Comparison of ENCODE assay signal across 22 cellular contexts in genomic region chr12:12138203-12139154, GRCh38.
DNase-seq lines count a peak whose midpoint lies in the region; ATAC-seq, FAIRE-seq and TF ChIP-seq lines count a peak whose summit lies in the region.
"Had no signal": no experiment of that assay in that cellular context is flagged by ENCODE, and none has a peak within 500 bp of the region (broad histone marks: within the 10 kb centered on the region; RNA-seq: fewer than 3 reads in every experiment).

No MANE protein-coding gene starts in this region.

- no peaks in the 10 kb centered on the region for H3K27me3 ChIP-seq in liver (ENCODE audit: control insufficient read depth in 4 of 4, insufficient read depth in 4 of 4, low read length in 3 of 4)
- no peaks in the 10 kb centered on the region for H3K27me3 ChIP-seq in HepG2 (ENCODE audit: control insufficient read depth in 1 of 2, insufficient read depth in 2 of 2, low read length in 2 of 2)
- H3K27me3 ChIP-seq in upper lobe of right lung, result no peaks in the 10 kb centered on the region
- H3K27me3 ChIP-seq: BE2C, Peyer's patch, SJCRH30 had no signal

- TF ChIP-seq RAD21 in liver (IDR thresholded peaks at IDR 0.05), result peak in 1 of 2 donors; percentile 5
- TF ChIP-seq RAD21 in HepG2 (CRISPR knock-in tag; IDR thresholded peaks at IDR 0.05), result no peak

- ATAC-seq in HepG2, result no peak
- ATAC-seq in left lobe of liver, result peak; percentile 66
- no peak for ATAC-seq in upper lobe of right lung
- ATAC-seq: GM12878, HCT116 had no signal

- no peak overlapping the region for H3K4me2 ChIP-seq in HepG2 (ENCODE audit: low read depth, low read length)

- no peaks in the 10 kb centered on the region for H3K79me2 ChIP-seq in HepG2 (ENCODE audit: insufficient read depth, low read length)

- no peak for DNase-seq in HepG2 (ENCODE audit: low spot score)
- peak; percentile 0 for DNase-seq in epithelial cell of prostate (ENCODE audit: low read depth, low spot score)
- DNase-seq in left lobe of liver (ENCODE audit: low spot score), result no peak
- no peak for DNase-seq in activated CD4-positive, alpha-beta T cell treated with anti-CD3 and anti-CD28 coated beads for 4 hours
- DNase-seq in NCI-H1092 treated with DMSO at 0.1 percent for 48 hours (lab: John Stamatoyannopoulos, UW), result no peak
- no peak for DNase-seq in A172 (ENCODE audit: low spot score)
- DNase-seq in upper lobe of right lung, result no peak
- DNase-seq: BE2C, DMS 273 treated with DMSO at 0.1 percent for 48 hours, DND-41, KG1, NCI-H1105, NCI-H2171, NCI-H345, NCI-H524, Peyer's patch, SJCRH30 had no signal

- no peak overlapping the region for H2AFZ ChIP-seq in HepG2 (ENCODE audit: low read length)

- TF ChIP-seq POLR2A in HepG2 (IDR thresholded peaks at IDR 0.05; ENCODE audit: insufficient read depth in 1 of 2, low read depth in 2 of 2, low read length in 2 of 2), result no peak

- intact Hi-C loops in HepG2 (cut with micrococcal nuclease; ENCODE audit: unreplicated experiment), result no loop called here
- intact Hi-C loops in upper lobe of right lung (cut with DNase I), result no loop called here

- H3K27ac ChIP-seq in liver (ENCODE audit: low read depth in 1 of 2, low read length in 2 of 2), result no peak overlapping the region
- H3K27ac ChIP-seq in HepG2 (ENCODE audit: extremely low read length, insufficient read depth, low read length), result no peak overlapping the region
- no peak overlapping the region for H3K27ac ChIP-seq in epithelial cell of prostate
- H3K27ac ChIP-seq in upper lobe of right lung, result no peak overlapping the region
- H3K27ac ChIP-seq: Peyer's patch, SJCRH30 had no signal

- in situ Hi-C loops in HepG2 (cut with HindIII; ENCODE audit: extremely low pct_ligation_motif_present, low pct_unique_long_range_greater_than_20kb), result no loop called here

- no peaks in the 10 kb centered on the region for H4K20me1 ChIP-seq in HepG2 (ENCODE audit: insufficient read depth, low read length)

- H3K4me1 ChIP-seq in liver (ENCODE audit: control insufficient read depth in 4 of 4, insufficient read depth in 4 of 4, low read length in 3 of 4), result peaks cover 0 to 10% (median 3%) of the 10 kb centered on the region in 4 donors
- peaks cover 9% of the 10 kb centered on the region; the same call in 1 of the 2 replicates for H3K4me1 ChIP-seq in HepG2 (ENCODE audit: insufficient read depth, low read length)
- no peaks in the 10 kb centered on the region for H3K4me1 ChIP-seq in upper lobe of right lung
- H3K4me1 ChIP-seq: BE2C, Peyer's patch, SJCRH30 had no signal

- 53% methylated on average over 3 of the region's 3 CpGs for WGBS in liver
- 71% methylated on average over 3 of the region's 3 CpGs for WGBS in HepG2 (ENCODE audit: low lambda C conversion rate)

- TF ChIP-seq CTCF in liver (IDR thresholded peaks at IDR 0.05; ENCODE audit: low read depth, low read length, missing input control) (no peak), HepG2 (CRISPR knock-in tag; IDR thresholded peaks at IDR 0.05) (no peak), upper lobe of right lung (IDR thresholded peaks at IDR 0.05) (no peak)

- CTCF ChIA-PET in HepG2 (lab: Yijun Ruan, JAX; ENCODE audit: low intra/inter-chr PET ratio, low total read pairs), result no interaction called here

- no peaks in the 10 kb centered on the region for H3K9me3 ChIP-seq in liver (ENCODE audit: control insufficient read depth in 4 of 4, low read length in 3 of 4)
- H3K9me3 ChIP-seq in HepG2 (ENCODE audit: low read length), result no peaks in the 10 kb centered on the region
- no peaks in the 10 kb centered on the region for H3K9me3 ChIP-seq in upper lobe of right lung
- H3K9me3 ChIP-seq: BE2C, Peyer's patch, SJCRH30 had no signal

- H3K4me3 ChIP-seq in liver (ENCODE audit: low read depth in 1 of 3, low read length in 3 of 3), result no peak overlapping the region
- no peak overlapping the region for H3K4me3 ChIP-seq in HepG2 (replicated peaks in 1 of 3; ENCODE audit: insufficient read depth in 1 of 3, low read depth in 2 of 3, low read length in 3 of 3)
- no peak overlapping the region for H3K4me3 ChIP-seq in upper lobe of right lung
- H3K4me3 ChIP-seq: GM12878, Peyer's patch, SJCRH30 had no signal

- no peak for TF ChIP-seq EP300 in HepG2 (IDR thresholded peaks at IDR 0.05; ENCODE audit: low read depth in 2 of 2, low read length in 2 of 2)
- TF ChIP-seq EP300 in HepG2 (CRISPR knock-in tag; IDR thresholded peaks at IDR 0.05; ENCODE audit: borderline replicate concordance), result no peak

- BruUV-seq in HepG2 (replicated peaks; lab: Mats Ljungman, UMichigan), result no TSS peak

- POLR2A ChIA-PET in HepG2 (lab: Yijun Ruan, JAX), result interaction anchor here (0.7 kb wide), 1 partner anchor 15 kb away, joined by 3 read pairs; no protein-coding TSS in a partner anchor

- FAIRE-seq in HepG2 (lab: Jason Lieb, UNC), result no peak
- FAIRE-seq: A204.1, GM12878, H1 had no signal

- no peak overlapping the region for H3K9ac ChIP-seq in liver (ENCODE audit: low read depth in 1 of 2, low read length in 2 of 2)
- H3K9ac ChIP-seq in HepG2 (ENCODE audit: insufficient read depth, low read depth, low read length), result no peak overlapping the region

- H3K36me3 ChIP-seq in liver (ENCODE audit: control insufficient read depth in 4 of 4, insufficient read depth in 3 of 4, low read depth in 1 of 4, low read length in 3 of 4) (peaks cover 0 to 22% (median 8%) of the 10 kb centered on the region in 4 donors), HepG2 (replicated peaks in 1 of 2; ENCODE audit: control insufficient read depth in 1 of 2, insufficient read depth in 2 of 2, low read length in 2 of 2) (peaks cover 6 to 46% of the 10 kb centered on the region in 2 experiments), upper lobe of right lung (peaks cover 5% of the 10 kb centered on the region)
- H3K36me3 ChIP-seq: SJCRH30 had no signal

TF ChIP-seq in liver, 16 proteins besides CTCF, POLR2A, EP300 and RAD21:
- TF ChIP-seq EGR1 (IDR thresholded peaks at IDR 0.05; ENCODE audit: low read depth in 2 of 2), result no peak
- TF ChIP-seq HNF4A (conservative IDR thresholded peaks at IDR 0.05), result peak; percentile 35 to 66
- peak; percentile 12 for TF ChIP-seq HNF4G (IDR thresholded peaks at IDR 0.05)
- no peak for TF ChIP-seq YY1 (IDR thresholded peaks at IDR 0.05)
- no peak for TF ChIP-seq MAX (IDR thresholded peaks at IDR 0.05)
- no peak for TF ChIP-seq NR2F2 (IDR thresholded peaks at IDR 0.05)

TF ChIP-seq in HepG2, 621 proteins besides CTCF, POLR2A, EP300 and RAD21 (continues in another document):
- TF ChIP-seq ZNF83 (CRISPR knock-in tag; IDR thresholded peaks at IDR 0.05; ENCODE audit: borderline replicate concordance) (no peak), ARNT2 (CRISPR knock-in tag; IDR thresholded peaks at IDR 0.05; ENCODE audit: low read depth) (no peak), ZNF143 (CRISPR knock-in tag; IDR thresholded peaks at IDR 0.05) (no peak), ZNF543 (CRISPR knock-in tag; IDR thresholded peaks at IDR 0.05) (no peak), MAF1 (CRISPR knock-in tag; IDR thresholded peaks at IDR 0.05; ENCODE audit: borderline replicate concordance) (no peak), TBL1XR1 (IDR thresholded peaks at IDR 0.05; ENCODE audit: borderline replicate concordance, low read length, partially characterized antibody) (no peak), PRMT3 (CRISPR knock-in tag; IDR thresholded peaks at IDR 0.05; ENCODE audit: borderline replicate concordance, low read depth) (no peak), MTERF4 (CRISPR knock-in tag; IDR thresholded peaks at IDR 0.05) (no peak), ZFP91 (CRISPR knock-in tag; IDR thresholded peaks at IDR 0.05; ENCODE audit: borderline replicate concordance) (no peak), CSRNP2 (CRISPR knock-in tag; conservative IDR thresholded peaks at IDR 0.05; ENCODE audit: low read depth) (no peak), ZBTB7A (CRISPR knock-in tag; IDR thresholded peaks at IDR 0.05) (no peak), ZNF260 (CRISPR knock-in tag; IDR thresholded peaks at IDR 0.05; ENCODE audit: borderline replicate concordance, low read depth) (no peak), MAFK (conservative IDR thresholded peaks at IDR 0.05 in 1 of 2, IDR thresholded peaks at IDR 0.05 in 1 of 2; ENCODE audit: low read length in 2 of 2) (no peak), SMARCE1 (IDR thresholded peaks at IDR 0.05; ENCODE audit: borderline replicate concordance) (no peak), ZNF121 (CRISPR knock-in tag; IDR thresholded peaks at IDR 0.05) (no peak), ZNF207 (IDR thresholded peaks at IDR 0.05; ENCODE audit: borderline replicate concordance) (no peak), ZNF816 (CRISPR knock-in tag; IDR thresholded peaks at IDR 0.05; ENCODE audit: borderline replicate concordance) (no peak)
